In the genomic region with DNA sequence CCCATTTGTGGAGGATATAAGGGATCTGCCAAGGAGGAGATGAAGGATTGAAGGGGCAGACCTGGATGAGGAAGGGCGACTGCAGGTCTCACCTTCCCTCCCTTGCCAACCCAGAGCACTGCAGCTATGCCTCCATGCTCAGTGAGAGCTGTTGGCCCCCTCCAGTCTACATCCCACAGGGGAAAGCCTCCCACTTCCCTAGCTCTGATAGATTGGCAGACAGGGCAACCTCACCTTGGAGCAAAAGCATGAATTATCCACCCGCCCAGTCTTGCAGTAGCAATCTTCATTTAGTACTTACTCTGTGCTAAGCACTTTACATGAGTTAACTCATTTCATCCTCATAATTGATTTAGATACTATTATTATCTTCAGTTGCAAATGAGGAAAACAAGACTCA, we compare ENCODE assay signal across 23 cellular contexts.
"Had no signal": no experiment of that assay in that cellular context is flagged by ENCODE, and none has a peak within 500 bp of the region (broad histone marks: within the 10 kb centered on the region; RNA-seq: fewer than 3 reads in every experiment).

No MANE protein-coding gene starts in this region.

- H3K36me3 Mint-ChIP-seq: IgD-negative memory B cell had no signal

- H3K9me3 ChIP-seq: SJSA1 had no signal

- H3K27ac ChIP-seq: HL-60, KMS-11, SJSA1, SK-N-MC had no signal

- H3K36me3 ChIP-seq: SJSA1 had no signal

- H3K27me3 ChIP-seq: SJSA1 had no signal

- H3K4me3 ChIP-seq: K562, SJSA1, SK-N-MC had no signal

- H3K9me3 Mint-ChIP-seq: IgD-negative memory B cell had no signal

- DNase-seq: Kasumi-1, MM.1S, NCI-H1048, NCI-H1105, NCI-H1417 treated with DMSO at 0.1 percent for 48 hours, NCI-H146, NCI-H1694 treated with DMSO at 0.1 percent for 48 hours, NCI-H1930, NCI-H2081, NCI-H2107, NCI-H2227 treated with DMSO at 0.1 percent for 48 hours, NCI-H524, NCI-H526 treated with DMSO at 0.1 percent for 48 hours, NCI-H748 treated with DMSO at 0.1 percent for 48 hours, Right ventricle myocardium superior, RPMI8226, SIG-M5 had no signal

- H3K4me3 Mint-ChIP-seq: IgD-negative memory B cell had no signal

- ATAC-seq: K562 had no signal
